In genomic region chr22:45284705-45285305, GRCh38 we compare ENCODE assay signal across 8 cellular contexts.
DNase-seq lines count a peak whose midpoint lies in the region; ATAC-seq and TF ChIP-seq lines count a peak whose summit lies in the region.

Gene UPK3A (plus strand): TSS chr22:45284949. CDS start chr22:45285014, 65 bp downstream.

- H3K9ac ChIP-seq in BLaER1 (no peak within 1 kb of the TSS), MM.1S (ENCODE audit: low read length) (no peak within 1 kb of the TSS)

- H3K4me3 ChIP-seq in BLaER1 (no peak within 1 kb of the TSS), MM.1S (ENCODE audit: low read length) (peak within 1 kb of the TSS; percentile 46), epithelial cell of esophagus (ENCODE audit: low read length) (peak within 1 kb of the TSS; percentile 10)

- no peaks in the 10 kb centered on the region for H3K9me3 Mint-ChIP-seq in nephron

- H3K36me3 Mint-ChIP-seq in nephron (ENCODE audit: low read depth) = no peaks in the 10 kb centered on the region

- H3K9me3 ChIP-seq in BLaER1 (no peaks in the 10 kb centered on the region), MM.1S (replicated peaks; ENCODE audit: insufficient read depth, low read length) (no peaks in the 10 kb centered on the region)

- H3K4me2 ChIP-seq in BLaER1 = peak within 1 kb of the TSS; percentile 55
- H3K4me2 ChIP-seq in MM.1S (ENCODE audit: low read depth, low read length) = peak within 1 kb of the TSS; percentile 79

- H3K27ac ChIP-seq in BLaER1 (no peak within 1 kb of the TSS), MM.1S (ENCODE audit: low read length) (no peak within 1 kb of the TSS), substantia nigra (ENCODE audit: low read depth, low read length, poor library complexity, severe bottlenecking) (no peak within 1 kb of the TSS)

- TF ChIP-seq CTCF in MM.1S (IDR thresholded peaks at IDR 0.05; ENCODE audit: low read length) (no peak), epithelial cell of esophagus (IDR thresholded peaks at IDR 0.05; ENCODE audit: insufficient read depth, low read depth, low read length, missing control alignments) (no peak), nephron (IDR thresholded peaks at IDR 0.05; ENCODE audit: unreplicated experiment in 3 of 3) (no peak)

- peaks cover 3% of the 10 kb centered on the region for H3K4me1 Mint-ChIP-seq in nephron

- no peaks in the 10 kb centered on the region for H3K9me2 ChIP-seq in MM.1S (replicated peaks; ENCODE audit: insufficient read depth, low read length)

- no peak within 1 kb of the TSS for H3K27ac Mint-ChIP-seq in nephron

- H3K27me3 Mint-ChIP-seq in nephron (ENCODE audit: low read depth) = peaks cover 58% of the 10 kb centered on the region

- H4K20me1 ChIP-seq in BLaER1 (no peaks in the 10 kb centered on the region), MM.1S (ENCODE audit: insufficient read depth, low read length) (no peaks in the 10 kb centered on the region)

- ATAC-seq in GM21526 (IDR thresholded peaks at IDR 0.05; ENCODE audit: low FRiP score, unreplicated experiment) (no peak), GM18498 (IDR thresholded peaks at IDR 0.05; ENCODE audit: unreplicated experiment) (no peak)

- H3F3A ChIP-seq in MM.1S (ENCODE audit: insufficient read depth, low read length) = no peaks in the 10 kb centered on the region

- H3K36me3 ChIP-seq in BLaER1 = no peaks in the 10 kb centered on the region
- H3K36me3 ChIP-seq in MM.1S (replicated peaks; ENCODE audit: insufficient read depth, low read length) = no peaks in the 10 kb centered on the region

- peak within 1 kb of the TSS; percentile 16 to 42 (median 19) for H3K4me3 Mint-ChIP-seq in nephron

- H3K27me3 ChIP-seq in BLaER1 = peaks cover 8% of the 10 kb centered on the region
- H3K27me3 ChIP-seq in MM.1S (replicated peaks; ENCODE audit: insufficient read depth, low read length) = peaks cover 18% of the 10 kb centered on the region

- peak; percentile 73 for DNase-seq in MM.1S
- peak; percentile 81 for DNase-seq in activated CD8-positive, alpha-beta memory T cell treated with anti-CD3 and anti-CD28 coated beads for 24 hours
- DNase-seq in epithelial cell of esophagus (ENCODE audit: low read depth) = peak; percentile 58
- DNase-seq in substantia nigra (lab: John Stamatoyannopoulos, UW) = peak in 25 of 49 donors; percentile 11 to 86 (median 39)

- H2AFZ ChIP-seq in MM.1S (ENCODE audit: low read length) = 0 out of 2 replicates have a peak within 1 kb of the TSS, but pooled peaks have one; percentile 39

- no peaks in the 10 kb centered on the region for H3K79me2 ChIP-seq in MM.1S (ENCODE audit: low read length)

- H3K4me1 ChIP-seq in BLaER1 (peaks cover 35% of the 10 kb centered on the region), MM.1S (ENCODE audit: low read length) (peaks cover 4% of the 10 kb centered on the region; the same call in 1 of the 2 replicates)
